In genomic region chr18:10850216-10850615, GRCh38 we compare ENCODE assay signal across 32 cellular contexts.
"Had no signal": no experiment of that assay in that cellular context is flagged by ENCODE, and none has a peak within 500 bp of the region (broad histone marks: within the 10 kb centered on the region; RNA-seq: fewer than 3 reads in every experiment).

No MANE protein-coding gene starts in this region.

- H3K27ac ChIP-seq: adrenal gland, body of pancreas, esophagus muscularis mucosa, foreskin keratinocyte, gastrocnemius medialis, heart left ventricle had no signal

- ATAC-seq: activated CD4-positive, alpha-beta T cell treated with anti-CD3 and anti-CD28 coated beads for 36 hours; activated CD8-positive, alpha-beta memory T cell treated with anti-CD3 and anti-CD28 coated beads, Interleukin-2, amount 10 ng/mL, durations not matched to agents 7 days and 5 days; activated CD8-positive, alpha-beta T cell treated with anti-CD3 and anti-CD28 coated beads, Interleukin-2, amount 10 ng/mL, durations not matched to agents 7 days and 5 days; activated naive CD8-positive, alpha-beta T cell treated with anti-CD3 and anti-CD28 coated beads, Interleukin-2, amount 50 U/mL, for 24 hours; body of pancreas; effector memory CD8-positive, alpha-beta T cell; foreskin keratinocyte; gastrocnemius medialis; heart left ventricle had no signal

- H3K9me3 Mint-ChIP-seq: activated CD4-positive, alpha-beta T cell treated with anti-CD3 and anti-CD28 coated beads, Interleukin-2, amount 10 ng/mL, durations not matched to agents 24 days and 14 days; activated naive CD4-positive, alpha-beta T cell treated with anti-CD3 and anti-CD28 coated beads for 36 hours; activated naive CD4-positive, alpha-beta T cell treated with anti-CD3 and anti-CD28 coated beads, Interleukin-2, amount 50 U/mL, for 24 hours; activated naive CD8-positive, alpha-beta T cell treated with anti-CD3 and anti-CD28 coated beads, Interleukin-2, amount 50 U/mL, for 24 hours; activated T-helper 1 cell treated with anti-CD3 and anti-CD28 coated beads, Interleukin-12 subunit alpha, Interleukin-12 subunit beta, Interleukin-2, Interleukin-4 antibody, amounts not matched to agents 30 ng/mL and 10 ng/mL and 1 ng/mL, durations not matched to agents 14 hours and 24 hours and 36 hours; activated T-helper 2 cell treated with anti-CD3 and anti-CD28 coated beads, Interferon-gamma antibody, Interleukin-2, Interleukin-4, amounts not matched to agents 10 μg/mL and 5 μg/mL and 100 μg/mL, durations not matched to agents 14 hours and 24 hours and 36 hours; effector memory CD8-positive, alpha-beta T cell had no signal

- H3K4me1 Mint-ChIP-seq: activated CD4-positive, alpha-beta T cell treated with anti-CD3 and anti-CD28 coated beads for 36 hours; activated CD4-positive, alpha-beta T cell treated with anti-CD3 and anti-CD28 coated beads, Interleukin-2, amount 10 ng/mL, durations not matched to agents 24 days and 14 days; activated CD8-positive, alpha-beta memory T cell treated with anti-CD3 and anti-CD28 coated beads, Interleukin-2, amount 10 ng/mL, durations not matched to agents 7 days and 5 days; activated naive CD4-positive, alpha-beta T cell treated with anti-CD3 and anti-CD28 coated beads, Interleukin-2, amount 50 U/mL, for 24 hours; activated naive CD8-positive, alpha-beta T cell treated with anti-CD3 and anti-CD28 coated beads, Interleukin-2, amount 50 U/mL, for 24 hours had no signal

- H3K4me3 ChIP-seq: adrenal gland, body of pancreas, esophagus muscularis mucosa, gastrocnemius medialis, heart left ventricle had no signal

- H3K4me3 Mint-ChIP-seq: activated CD4-positive, alpha-beta memory T cell treated with anti-CD3 and anti-CD28 coated beads for 36 hours; activated CD4-positive, alpha-beta T cell treated with anti-CD3 and anti-CD28 coated beads for 36 hours; activated CD4-positive, alpha-beta T cell treated with anti-CD3 and anti-CD28 coated beads, Interleukin-2, amount 10 ng/mL, durations not matched to agents 24 days and 14 days; activated CD8-positive, alpha-beta memory T cell treated with anti-CD3 and anti-CD28 coated beads, Interleukin-2, amount 10 ng/mL, durations not matched to agents 7 days and 5 days; activated CD8-positive, alpha-beta T cell treated with anti-CD3 and anti-CD28 coated beads, Interleukin-2, amount 10 ng/mL, durations not matched to agents 7 days and 5 days; activated naive CD4-positive, alpha-beta T cell treated with anti-CD3 and anti-CD28 coated beads for 36 hours; activated naive CD4-positive, alpha-beta T cell treated with anti-CD3 and anti-CD28 coated beads, Interleukin-2, amount 50 U/mL, for 24 hours; activated naive CD8-positive, alpha-beta T cell treated with anti-CD3 and anti-CD28 coated beads for 36 hours; activated naive CD8-positive, alpha-beta T cell treated with anti-CD3 and anti-CD28 coated beads, Interleukin-2, amount 50 U/mL, for 24 hours; activated T-helper 1 cell treated with anti-CD3 and anti-CD28 coated beads, Interleukin-12 subunit alpha, Interleukin-12 subunit beta, Interleukin-2, Interleukin-4 antibody, amounts not matched to agents 30 ng/mL and 10 ng/mL and 1 ng/mL, durations not matched to agents 14 hours and 24 hours and 36 hours; effector memory CD8-positive, alpha-beta T cell had no signal

- H3K9me3 ChIP-seq: adrenal gland, body of pancreas, esophagus muscularis mucosa, gastrocnemius medialis, heart left ventricle had no signal

- H3K36me3 ChIP-seq: adrenal gland, esophagus muscularis mucosa, gastrocnemius medialis, heart left ventricle had no signal

- H3K27me3 ChIP-seq: adrenal gland, body of pancreas, foreskin keratinocyte, gastrocnemius medialis had no signal

- H3K4me1 ChIP-seq: foreskin keratinocyte, gastrocnemius medialis, heart left ventricle had no signal

- H3K27ac Mint-ChIP-seq: activated CD4-positive, alpha-beta memory T cell treated with anti-CD3 and anti-CD28 coated beads for 36 hours; activated CD4-positive, alpha-beta T cell treated with anti-CD3 and anti-CD28 coated beads for 36 hours; activated CD4-positive, alpha-beta T cell treated with anti-CD3 and anti-CD28 coated beads, Interleukin-2, amount 10 ng/mL, durations not matched to agents 24 days and 14 days; activated CD8-positive, alpha-beta memory T cell treated with anti-CD3 and anti-CD28 coated beads, Interleukin-2, amount 10 ng/mL, durations not matched to agents 7 days and 5 days; activated CD8-positive, alpha-beta T cell treated with anti-CD3 and anti-CD28 coated beads, Interleukin-2, amount 10 ng/mL, durations not matched to agents 7 days and 5 days; activated naive CD4-positive, alpha-beta T cell treated with anti-CD3 and anti-CD28 coated beads for 36 hours; activated naive CD4-positive, alpha-beta T cell treated with anti-CD3 and anti-CD28 coated beads, Interleukin-2, amount 50 U/mL, for 24 hours; activated naive CD8-positive, alpha-beta T cell treated with anti-CD3 and anti-CD28 coated beads for 36 hours; activated naive CD8-positive, alpha-beta T cell treated with anti-CD3 and anti-CD28 coated beads, Interleukin-2, amount 50 U/mL, for 24 hours; activated T-helper 1 cell treated with anti-CD3 and anti-CD28 coated beads, Interleukin-12 subunit alpha, Interleukin-12 subunit beta, Interleukin-2, Interleukin-4 antibody, amounts not matched to agents 30 ng/mL and 10 ng/mL and 1 ng/mL, durations not matched to agents 14 hours and 24 hours and 36 hours; activated T-helper 2 cell treated with anti-CD3 and anti-CD28 coated beads, Interferon-gamma antibody, Interleukin-2, Interleukin-4, amounts not matched to agents 10 μg/mL and 5 μg/mL and 100 μg/mL, durations not matched to agents 14 hours and 24 hours and 36 hours; effector memory CD8-positive, alpha-beta T cell had no signal

- H3K36me3 Mint-ChIP-seq: activated CD4-positive, alpha-beta memory T cell treated with anti-CD3 and anti-CD28 coated beads for 36 hours; activated CD8-positive, alpha-beta memory T cell treated with anti-CD3 and anti-CD28 coated beads, Interleukin-2, amount 10 ng/mL, durations not matched to agents 7 days and 5 days; activated naive CD4-positive, alpha-beta T cell treated with anti-CD3 and anti-CD28 coated beads, Interleukin-2, amount 50 U/mL, for 24 hours; activated naive CD8-positive, alpha-beta T cell treated with anti-CD3 and anti-CD28 coated beads for 36 hours had no signal

- H3K27me3 Mint-ChIP-seq: activated naive CD4-positive, alpha-beta T cell treated with anti-CD3 and anti-CD28 coated beads, Interleukin-2, amount 50 U/mL, for 24 hours had no signal

- DNase-seq: activated CD4-positive, alpha-beta memory T cell treated with anti-CD3 and anti-CD28 coated beads for 36 hours; activated CD4-positive, alpha-beta T cell treated with anti-CD3 and anti-CD28 coated beads for 36 hours; activated CD4-positive, alpha-beta T cell treated with anti-CD3 and anti-CD28 coated beads, Interleukin-2, amount 10 ng/mL, durations not matched to agents 24 days and 14 days; activated CD4-positive, CD25-positive, alpha-beta regulatory T cell; activated CD4-positive, CD25-positive, alpha-beta regulatory T cell treated with anti-CD3 and anti-CD28 coated beads, Interleukin-2, amount 50 U/mL, for 72 hours; activated CD8-positive, alpha-beta memory T cell treated with anti-CD3 and anti-CD28 coated beads, Interleukin-2, amount 10 ng/mL, durations not matched to agents 7 days and 5 days; activated CD8-positive, alpha-beta memory T cell treated with anti-CD3 and anti-CD28 coated beads, Interleukin-2, amount 50 U/mL, for 4 hours; activated CD8-positive, alpha-beta T cell treated with anti-CD3 and anti-CD28 coated beads, Interleukin-2, amount 10 ng/mL, durations not matched to agents 7 days and 5 days; activated effector memory CD4-positive, alpha-beta T cell treated with anti-CD3 and anti-CD28 coated beads, Interleukin-2, amount 50 U/mL, for 16 hours; activated naive CD4-positive, alpha-beta T cell treated with anti-CD3 and anti-CD28 coated beads for 36 hours; activated naive CD8-positive, alpha-beta T cell treated with anti-CD3 and anti-CD28 coated beads for 36 hours; activated naive CD8-positive, alpha-beta T cell treated with anti-CD3 and anti-CD28 coated beads, Interleukin-2, amount 50 U/mL, for 24 hours; activated T-cell treated with anti-CD3 and anti-CD28 coated beads, Interleukin-2, amount 50 U/mL, for 1 hour; activated T-cell treated with anti-CD3 and anti-CD28 coated beads, Interleukin-2, amount 50 U/mL, for 48 hours; adrenal gland; amygdala; aorta; body of pancreas; caudate nucleus; cortex of kidney; dermis blood vessel endothelial cell; effector CD4-positive, alpha-beta T cell; effector memory CD8-positive, alpha-beta T cell; foreskin keratinocyte; gastrocnemius medialis; glutamatergic neuron; heart left ventricle had no signal

- FAIRE-seq: colon had no signal
